14 cellular contexts compared by ENCODE assay signal in the genomic region with DNA sequence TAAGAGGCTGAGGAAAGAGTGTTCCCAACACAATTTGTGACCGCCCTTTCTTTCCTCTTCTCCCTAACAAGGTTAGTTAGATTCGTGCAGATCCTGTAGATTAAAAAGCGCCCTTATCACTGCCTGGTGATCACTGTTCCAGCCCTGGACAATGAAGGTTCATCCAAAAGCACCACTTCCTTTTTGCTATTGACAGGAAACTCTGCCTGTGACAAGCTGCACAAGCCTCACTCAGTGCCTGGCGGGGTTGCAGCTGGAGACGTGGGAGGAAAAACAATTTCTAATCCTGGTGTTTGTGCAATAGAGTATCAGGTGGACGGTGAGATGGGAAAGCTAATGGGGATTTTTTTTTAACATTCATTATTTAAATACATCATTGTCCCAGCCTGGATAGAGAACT.
DNase-seq lines count a peak whose midpoint lies in the region; ATAC-seq and TF ChIP-seq lines count a peak whose summit lies in the region.
"Had no signal": no experiment of that assay in that cellular context is flagged by ENCODE, and none has a peak within 500 bp of the region (broad histone marks: within the 10 kb centered on the region; RNA-seq: fewer than 3 reads in every experiment).

No MANE protein-coding gene starts in this region.

- ATAC-seq in left cardiac atrium, result peak; percentile 47 to 58
- ATAC-seq: stimulated activated naive CD8-positive, alpha-beta T cell treated with anti-CD3 and anti-CD28 coated beads, Interleukin-15, Interleukin-2, amounts not matched to agents 100 U/mL and 50 U/mL, for 24 hours had no signal

- H3K9ac ChIP-seq in HUES6 (ENCODE audit: low read length), result peak overlapping the region; percentile 39

- H3K27me3 Mint-ChIP-seq in osteocyte (ENCODE audit: unreplicated experiment), result no peaks in the 10 kb centered on the region

- intact Hi-C loops in left cardiac atrium (cut with DNase I) (no loop called here), transverse colon (cut with DNase I; ENCODE audit: low total_unique reads) (no loop called here)

- in situ Hi-C loops in brain microvascular endothelial cell (cut with HindIII; ENCODE audit: low pct_ligation_motif_present, low sequenced_read_pairs), result no loop called here
- in situ Hi-C loops in transverse colon (cut with MboI; ENCODE audit: low pct_ligation_motif_present in 1 of 4, low pct_unique_long_range_greater_than_20kb in 1 of 4, low sequenced_read_pairs in 3 of 4), result no loop called here

- H3K36me3 Mint-ChIP-seq in osteocyte (ENCODE audit: unreplicated experiment), result no peaks in the 10 kb centered on the region

- peak overlapping the region; percentile 36 for H3K27ac Mint-ChIP-seq in osteocyte (ENCODE audit: unreplicated experiment)

- peaks cover 3% of the 10 kb centered on the region for H3K9me3 Mint-ChIP-seq in osteocyte (ENCODE audit: unreplicated experiment)

- DNase-seq in brain microvascular endothelial cell (peak; percentile 33), left cardiac atrium (peak; percentile 34), osteocyte (ENCODE audit: extremely low spot score, unreplicated experiment) (no peak), GM10266 (ENCODE audit: extremely low spot score) (no peak), HPDE6-E6E7 (ENCODE audit: extremely low spot score) (no peak), transverse colon (no peak), retina (no peak)
- DNase-seq: activated CD4-positive, alpha-beta T cell treated with anti-CD3 and anti-CD28 coated beads for 1 hour; AML-193; effector CD4-positive, alpha-beta T cell; head of caudate nucleus; NK-92 treated with Interleukin-12 subunit alpha and Interleukin-12 subunit beta, amount 100 ng/mL, for 24 hours; stimulated activated naive CD8-positive, alpha-beta T cell treated with anti-CD3 and anti-CD28 coated beads, Interleukin-15, Interleukin-2, amounts not matched to agents 100 U/mL and 50 U/mL, for 24 hours had no signal

- H3K4me3 Mint-ChIP-seq in osteocyte (ENCODE audit: unreplicated experiment), result no peak overlapping the region

- 60 to 63% methylated on average over 5 to 6 of the region's 6 CpGs for WGBS in transverse colon (ENCODE audit: low coverage in 1 of 2), 2 donors

- H3K9me3 ChIP-seq in HUES6 (ENCODE audit: control insufficient read depth, insufficient read depth, low read depth, low read length) (peaks cover 6% of the 10 kb centered on the region; the same call in 1 of the 2 replicates), transverse colon (no peaks in the 10 kb centered on the region)

- no peak for TF ChIP-seq POLR2A in transverse colon (IDR thresholded peaks at IDR 0.05)

- peaks cover 33% of the 10 kb centered on the region for H3K4me1 Mint-ChIP-seq in osteocyte (ENCODE audit: unreplicated experiment)

- H3K4me1 ChIP-seq in HUES6 (ENCODE audit: control insufficient read depth, insufficient read depth, low read length) (0 out of 2 replicates have a peak, but pooled peaks cover 6% of the 10 kb centered on the region), transverse colon (no peaks in the 10 kb centered on the region)

- H3K36me3 ChIP-seq in HUES6 (ENCODE audit: control insufficient read depth, insufficient read depth, low read length) (no peaks in the 10 kb centered on the region), brain microvascular endothelial cell (replicated peaks) (no peaks in the 10 kb centered on the region), transverse colon (no peaks in the 10 kb centered on the region)

- no peak for TF ChIP-seq EP300 in transverse colon (IDR thresholded peaks at IDR 0.05; ENCODE audit: low read depth)

- H3K4me3 ChIP-seq in HUES6 (ENCODE audit: low read depth, low read length), result no peak overlapping the region
- H3K4me3 ChIP-seq in brain microvascular endothelial cell (ENCODE audit: low read depth, low read length), result no peak overlapping the region
- H3K4me3 ChIP-seq in transverse colon, result no peak overlapping the region

- TF ChIP-seq CTCF in brain microvascular endothelial cell (IDR thresholded peaks at IDR 0.05; ENCODE audit: low read depth, low read length, missing control alignments) (no peak), osteocyte (IDR thresholded peaks at IDR 0.05) (no peak), GM10266 (IDR thresholded peaks at IDR 0.05; ENCODE audit: control insufficient read depth, insufficient read depth, low read depth, missing control alignments) (no peak), transverse colon (IDR thresholded peaks at IDR 0.05) (no peak)

- H3K27ac ChIP-seq in HUES6 (ENCODE audit: low read depth, low read length) (no peak overlapping the region), brain microvascular endothelial cell (peak overlapping the region; percentile 47), transverse colon (no peak overlapping the region)

- H3K27me3 ChIP-seq in HUES6 (ENCODE audit: control insufficient read depth, insufficient read depth, low read length) (no peaks in the 10 kb centered on the region), brain microvascular endothelial cell (replicated peaks) (no peaks in the 10 kb centered on the region), transverse colon (no peaks in the 10 kb centered on the region)

Comparison
In these comparisons a context has a peak if more than half of its experiments do, and no peak if none do; other contexts are left out.
1. DNase-seq: peak in brain microvascular endothelial cell (single experiment) and left cardiac atrium (single experiment); none in osteocyte (single experiment), GM10266 (single experiment), HPDE6-E6E7 (single experiment), transverse colon (single experiment) and retina (single experiment).